ENCODE assay signal across 8 cellular contexts in the genomic region with DNA sequence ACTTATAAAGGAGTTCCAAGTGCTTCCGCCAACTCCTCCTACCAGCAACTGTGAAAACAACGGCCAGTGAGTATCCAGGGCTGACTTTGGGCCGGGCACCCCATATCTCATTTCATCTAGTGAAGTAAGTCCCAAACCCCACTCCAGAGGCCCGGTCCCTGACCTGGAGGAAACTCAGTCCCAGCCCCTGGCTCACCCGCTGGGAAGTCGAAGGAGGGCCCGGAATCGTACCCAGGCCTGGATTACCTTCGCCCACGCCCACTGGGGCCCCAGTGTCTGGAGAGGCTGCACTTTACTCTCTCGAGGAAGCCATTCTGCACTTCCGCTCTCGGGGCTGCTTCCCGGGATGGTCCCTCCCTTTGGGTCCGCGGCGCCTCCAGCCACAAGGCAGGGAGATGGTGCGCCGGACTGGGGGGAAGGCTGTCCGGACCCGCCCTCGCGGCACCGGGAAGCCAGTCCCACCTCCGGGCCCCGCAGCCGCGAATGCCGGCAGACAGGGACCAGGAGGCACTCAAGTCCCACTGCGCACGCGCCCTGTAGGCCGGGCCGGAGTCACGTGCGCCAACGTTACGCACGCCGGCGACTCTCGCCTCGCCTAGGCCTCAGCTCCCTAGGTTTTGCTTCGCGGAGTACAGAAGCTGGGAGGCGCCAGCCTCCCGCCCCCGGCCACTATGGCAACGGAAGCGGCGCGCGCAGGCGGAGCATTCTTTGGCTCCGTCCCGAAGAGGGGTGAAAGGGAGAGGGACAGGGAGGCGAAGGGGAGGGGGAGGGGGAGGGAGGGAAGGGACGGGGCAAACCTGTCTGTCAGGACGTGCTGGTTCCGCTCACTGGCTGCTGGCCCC. TPM values are rescaled to one million over a fixed set of nuclear protein-coding genes. Genes with fewer than 3 reads are reported as not detected.
DNase-seq lines count a peak whose midpoint lies in the region; ATAC-seq and TF ChIP-seq lines count a peak whose summit lies in the region.

A gene with protein sequence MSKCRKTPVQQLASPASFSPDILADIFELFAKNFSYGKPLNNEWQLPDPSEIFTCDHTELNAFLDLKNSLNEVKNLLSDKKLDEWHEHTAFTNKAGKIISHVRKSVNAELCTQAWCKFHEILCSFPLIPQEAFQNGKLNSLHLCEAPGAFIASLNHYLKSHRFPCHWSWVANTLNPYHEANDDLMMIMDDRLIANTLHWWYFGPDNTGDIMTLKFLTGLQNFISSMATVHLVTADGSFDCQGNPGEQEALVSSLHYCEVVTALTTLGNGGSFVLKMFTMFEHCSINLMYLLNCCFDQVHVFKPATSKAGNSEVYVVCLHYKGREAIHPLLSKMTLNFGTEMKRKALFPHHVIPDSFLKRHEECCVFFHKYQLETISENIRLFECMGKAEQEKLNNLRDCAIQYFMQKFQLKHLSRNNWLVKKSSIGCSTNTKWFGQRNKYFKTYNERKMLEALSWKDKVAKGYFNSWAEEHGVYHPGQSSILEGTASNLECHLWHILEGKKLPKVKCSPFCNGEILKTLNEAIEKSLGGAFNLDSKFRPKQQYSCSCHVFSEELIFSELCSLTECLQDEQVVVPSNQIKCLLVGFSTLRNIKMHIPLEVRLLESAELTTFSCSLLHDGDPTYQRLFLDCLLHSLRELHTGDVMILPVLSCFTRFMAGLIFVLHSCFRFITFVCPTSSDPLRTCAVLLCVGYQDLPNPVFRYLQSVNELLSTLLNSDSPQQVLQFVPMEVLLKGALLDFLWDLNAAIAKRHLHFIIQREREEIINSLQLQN (minus strand): TSS at position 513 of the 842 bp plus-strand sequence. CDS start 3,482 bp downstream, outside the sequence.

- peak within 1 kb of the TSS; percentile 90 for H3K27ac Mint-ChIP-seq in activated CD4-positive, alpha-beta T cell treated with anti-CD3 and anti-CD28 coated beads for 36 hours

- DNase-seq in AML-193 (lab: John Stamatoyannopoulos, UW) (peak; percentile 93 to 95), NCI-H510A treated with DMSO at 0.1 percent for 48 hours (lab: John Stamatoyannopoulos, UW) (peak; percentile 95), choroid plexus epithelial cell (ENCODE audit: low read depth) (peak; percentile 98), kidney tubule cell (ENCODE audit: low spot score) (peak; percentile 98)
- peak; percentile 95 for DNase-seq in activated CD4-positive, alpha-beta T cell treated with anti-CD3 and anti-CD28 coated beads for 36 hours
- DNase-seq in stimulated activated CD4-positive, alpha-beta T cell treated with anti-CD3 and anti-CD28 coated beads, Interleukin-1b, Interleukin-23, amount 100 ng/mL, for 24 hours (ENCODE audit: low read depth in 4 of 4, low spot score in 1 of 4): peak; percentile 69 to 86 (median 82)

- H3K9me3 Mint-ChIP-seq in activated CD4-positive, alpha-beta T cell treated with anti-CD3 and anti-CD28 coated beads for 36 hours (ENCODE audit: low read depth): peaks cover 12% of the 10 kb centered on the region

- peaks cover 15% of the 10 kb centered on the region for H3K4me1 Mint-ChIP-seq in activated CD4-positive, alpha-beta T cell treated with anti-CD3 and anti-CD28 coated beads for 36 hours

- ATAC-seq in HG03439 (IDR thresholded peaks at IDR 0.05; ENCODE audit: unreplicated experiment): peak; percentile 94
- ATAC-seq in activated CD4-positive, alpha-beta T cell treated with anti-CD3 and anti-CD28 coated beads for 36 hours: peak; percentile 97

- intact Hi-C loops in activated CD4-positive, alpha-beta T cell treated with anti-CD3 and anti-CD28 coated beads for 36 hours (cut with DNase I, micrococcal nuclease): loop anchor here (1.0 to 10.0 kb wide), 10 partner anchors 173 to 1378 kb away; a partner anchor contains a TSS

- H3K36me3 Mint-ChIP-seq in activated CD4-positive, alpha-beta T cell treated with anti-CD3 and anti-CD28 coated beads for 36 hours (ENCODE audit: low read depth): peaks cover 39% of the 10 kb centered on the region

- no peak for TF ChIP-seq CTCF in choroid plexus epithelial cell (conservative IDR thresholded peaks at IDR 0.05; ENCODE audit: low read depth, low read length)

- peak; percentile 97 for TF ChIP-seq POLR2A in GM19193 (IDR thresholded peaks at IDR 0.05; ENCODE audit: extremely low read depth, insufficient read depth, insufficient read length)

- peaks cover 16% of the 10 kb centered on the region for H3K27me3 Mint-ChIP-seq in activated CD4-positive, alpha-beta T cell treated with anti-CD3 and anti-CD28 coated beads for 36 hours

- CTCF ChIA-PET in activated CD4-positive, alpha-beta T cell treated with anti-CD3 and anti-CD28 coated beads for 36 hours (lab: Charles Lee): interaction anchor here (0.6 kb wide), 1 partner anchor 11 kb away, joined by 3 read pairs; no protein-coding TSS in a partner anchor

- peak within 1 kb of the TSS; percentile 71 for H3K4me3 ChIP-seq in choroid plexus epithelial cell (ENCODE audit: low read depth, low read length)

- POLR2A ChIA-PET in activated CD4-positive, alpha-beta T cell treated with anti-CD3 and anti-CD28 coated beads for 36 hours (lab: Charles Lee): interaction anchor here (0.9 kb wide), 1 partner anchor 427 kb away, joined by 16 read pairs; no protein-coding TSS in a partner anchor

- peak within 1 kb of the TSS; percentile 83 for H3K4me3 Mint-ChIP-seq in activated CD4-positive, alpha-beta T cell treated with anti-CD3 and anti-CD28 coated beads for 36 hours

RNA-seq across cellular contexts. Expression of the gene that starts here (rescaled TPM):
- total RNA-seq in activated CD4-positive, alpha-beta T cell treated with anti-CD3 and anti-CD28 coated beads for 36 hours: 10 to 100 TPM; 15.8 to 16.5 TPM

Comparison
In these comparisons a context has a peak if more than half of its experiments do, and no peak if none do; other contexts are left out.
1. Peak in every context shown above with its lines: DNase-seq, ATAC-seq and H3K4me3 ChIP-seq.